11 cellular contexts compared by ENCODE assay signal in the genomic region with DNA sequence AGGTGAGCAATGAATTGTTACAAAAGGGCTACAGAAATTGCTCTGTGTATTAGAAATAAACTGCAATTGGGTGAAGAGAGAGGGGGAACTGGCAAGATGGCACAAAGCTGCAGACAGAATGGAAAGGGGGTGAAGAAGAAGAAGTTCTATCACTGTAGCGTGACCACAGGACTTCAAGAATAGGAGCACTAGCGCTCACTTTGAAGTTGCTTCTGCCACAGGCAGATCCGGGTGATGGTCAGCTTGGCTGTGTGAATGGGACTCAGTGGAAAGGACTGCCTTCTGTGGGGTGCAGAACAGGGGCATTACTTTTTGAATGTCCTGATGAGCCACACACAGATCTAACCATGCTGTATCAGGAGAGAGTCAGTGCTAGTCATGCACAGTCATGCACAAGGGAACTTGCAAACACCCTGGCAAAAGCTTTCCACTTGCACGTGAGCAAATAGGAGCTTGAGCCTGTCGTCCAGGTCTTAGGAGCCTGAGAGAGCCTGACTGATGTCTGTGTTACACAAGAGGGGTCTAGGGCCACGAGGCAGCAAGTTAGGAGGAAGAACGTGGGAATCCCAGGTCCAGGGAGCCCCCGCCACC. TPM values are rescaled to one million over a fixed set of nuclear protein-coding genes. Genes with fewer than 3 reads are reported as not detected.
DNase-seq lines count a peak whose midpoint lies in the region; ATAC-seq, FAIRE-seq and TF ChIP-seq lines count a peak whose summit lies in the region.
"Had no signal": no experiment of that assay in that cellular context is flagged by ENCODE, and none has a peak within 500 bp of the region (broad histone marks: within the 10 kb centered on the region; RNA-seq: fewer than 3 reads in every experiment).

No MANE protein-coding gene starts in this region.

- TF ChIP-seq POLR2A in esophagus squamous epithelium (IDR thresholded peaks at IDR 0.05) = no peak
- TF ChIP-seq POLR2A in H54 (IDR thresholded peaks at IDR 0.05; ENCODE audit: low read depth, low read length) = no peak

- no peak overlapping the region for H3K4me3 Mint-ChIP-seq in stimulated activated naive CD8-positive, alpha-beta T cell treated with anti-CD3 and anti-CD28 coated beads, Interleukin-15, Interleukin-2, amounts not matched to agents 100 ng/mL and 50 ng/mL, for 24 hours
- no peak overlapping the region for H3K4me3 Mint-ChIP-seq in stimulated activated naive CD8-positive, alpha-beta T cell treated with anti-CD3 and anti-CD28 coated beads, Interleukin-15, amount 100 ng/mL, for 72 hours
- H3K4me3 Mint-ChIP-seq: activated naive CD4-positive, alpha-beta T cell treated with anti-CD3 and anti-CD28 coated beads, Interleukin-2, amount 50 U/mL, for 24 hours had no signal

- ATAC-seq in stimulated activated naive CD8-positive, alpha-beta T cell treated with anti-CD3 and anti-CD28 coated beads, Interleukin-15, amount 100 ng/mL, for 72 hours = no peak
- ATAC-seq in GM18909 (IDR thresholded peaks at IDR 0.05; ENCODE audit: poor library complexity, unreplicated experiment) (no peak), GM19035 (IDR thresholded peaks at IDR 0.05; ENCODE audit: unreplicated experiment) (no peak)

- H3K4me1 Mint-ChIP-seq in stimulated activated naive CD8-positive, alpha-beta T cell treated with anti-CD3 and anti-CD28 coated beads, Interleukin-15, Interleukin-2, amounts not matched to agents 100 ng/mL and 50 ng/mL, for 24 hours (ENCODE audit: low read depth) = peaks cover 59% of the 10 kb centered on the region
- H3K4me1 Mint-ChIP-seq in stimulated activated naive CD8-positive, alpha-beta T cell treated with anti-CD3 and anti-CD28 coated beads, Interleukin-15, amount 100 ng/mL, for 72 hours = peaks cover 73% of the 10 kb centered on the region

- WGBS in esophagus squamous epithelium, 2 donors = 59 to 63% methylated on average over 8 of the region's 8 CpGs

- no peaks in the 10 kb centered on the region for H3K27me3 ChIP-seq in SU-DHL-6 (ENCODE audit: low read length)
- H3K27me3 ChIP-seq in esophagus squamous epithelium = no peaks in the 10 kb centered on the region
- H3K27me3 ChIP-seq: heart left ventricle had no signal

- intact Hi-C loops in esophagus squamous epithelium (cut with DNase I) = loop anchor here (10.0 kb wide), 1 partner anchor 288 kb away; the partner anchor contains the start of gene SOWAHA

- H3K36me3 ChIP-seq in SU-DHL-6 (ENCODE audit: low read length) (no peaks in the 10 kb centered on the region), esophagus squamous epithelium (no peaks in the 10 kb centered on the region)
- H3K36me3 ChIP-seq: heart left ventricle had no signal

- TF ChIP-seq CTCF in SU-DHL-6 (IDR thresholded peaks at IDR 0.05; ENCODE audit: insufficient read depth, low read length, poor library complexity, severe bottlenecking) (no peak), esophagus squamous epithelium (IDR thresholded peaks at IDR 0.05) (no peak)

- peak overlapping the region; percentile 34 for H3K27ac Mint-ChIP-seq in stimulated activated naive CD8-positive, alpha-beta T cell treated with anti-CD3 and anti-CD28 coated beads, Interleukin-15, Interleukin-2, amounts not matched to agents 100 ng/mL and 50 ng/mL, for 24 hours
- H3K27ac Mint-ChIP-seq in stimulated activated naive CD8-positive, alpha-beta T cell treated with anti-CD3 and anti-CD28 coated beads, Interleukin-15, amount 100 ng/mL, for 72 hours = no peak overlapping the region
- H3K27ac Mint-ChIP-seq: activated naive CD4-positive, alpha-beta T cell treated with anti-CD3 and anti-CD28 coated beads, Interleukin-2, amount 50 U/mL, for 24 hours had no signal

- H3F3A ChIP-seq in SU-DHL-6 (ENCODE audit: insufficient read depth) = no peaks in the 10 kb centered on the region

- no peak for DNase-seq in stimulated activated naive CD8-positive, alpha-beta T cell treated with anti-CD3 and anti-CD28 coated beads, Interleukin-15, amount 100 ng/mL, for 72 hours
- DNase-seq in germinal center (ENCODE audit: low spot score) (peak; percentile 3), esophagus squamous epithelium (lab: John Stamatoyannopoulos, UW) (no peak), H54 (ENCODE audit: insufficient read length, low spot score) (no peak)

- peaks cover 4% of the 10 kb centered on the region for H3K27me3 Mint-ChIP-seq in stimulated activated naive CD8-positive, alpha-beta T cell treated with anti-CD3 and anti-CD28 coated beads, Interleukin-15, Interleukin-2, amounts not matched to agents 100 ng/mL and 50 ng/mL, for 24 hours
- H3K27me3 Mint-ChIP-seq in stimulated activated naive CD8-positive, alpha-beta T cell treated with anti-CD3 and anti-CD28 coated beads, Interleukin-15, amount 100 ng/mL, for 72 hours = peaks cover 24% of the 10 kb centered on the region
- H3K27me3 Mint-ChIP-seq: activated naive CD4-positive, alpha-beta T cell treated with anti-CD3 and anti-CD28 coated beads, Interleukin-2, amount 50 U/mL, for 24 hours had no signal

- H3K9ac ChIP-seq in SU-DHL-6 (ENCODE audit: low read length) = no peak overlapping the region

- H2AFZ ChIP-seq in SU-DHL-6 (ENCODE audit: low read depth, low read length, severe bottlenecking) = peak overlapping the region; percentile 67

- H3K9me3 ChIP-seq in SU-DHL-6 (ENCODE audit: insufficient read depth, low read length) (no peaks in the 10 kb centered on the region), esophagus squamous epithelium (no peaks in the 10 kb centered on the region)
- H3K9me3 ChIP-seq: heart left ventricle had no signal

- FAIRE-seq in H54 (lab: Jason Lieb, UNC) = no peak

- no peak overlapping the region for H3K27ac ChIP-seq in SU-DHL-6 (ENCODE audit: low read depth, low read length)
- H3K27ac ChIP-seq in esophagus squamous epithelium = no peak overlapping the region
- H3K27ac ChIP-seq: heart left ventricle had no signal

- no peaks in the 10 kb centered on the region for H3K36me3 Mint-ChIP-seq in stimulated activated naive CD8-positive, alpha-beta T cell treated with anti-CD3 and anti-CD28 coated beads, Interleukin-15, Interleukin-2, amounts not matched to agents 100 ng/mL and 50 ng/mL, for 24 hours (ENCODE audit: low read depth)
- H3K36me3 Mint-ChIP-seq: activated naive CD4-positive, alpha-beta T cell treated with anti-CD3 and anti-CD28 coated beads, Interleukin-2, amount 50 U/mL, for 24 hours had no signal

- no peak overlapping the region for H3K4me3 ChIP-seq in SU-DHL-6 (ENCODE audit: insufficient read depth, low read length, poor library complexity, severe bottlenecking)
- H3K4me3 ChIP-seq in esophagus squamous epithelium = no peak overlapping the region
- H3K4me3 ChIP-seq: heart left ventricle had no signal

- H3K4me1 ChIP-seq in esophagus squamous epithelium = peaks cover 0 to 9% (median 0%) of the 10 kb centered on the region in 3 donors

- H3K79me2 ChIP-seq in SU-DHL-6 (ENCODE audit: insufficient read depth, low read length) = no peaks in the 10 kb centered on the region

- H3K9me3 Mint-ChIP-seq in stimulated activated naive CD8-positive, alpha-beta T cell treated with anti-CD3 and anti-CD28 coated beads, Interleukin-15, Interleukin-2, amounts not matched to agents 100 ng/mL and 50 ng/mL, for 24 hours = no peaks in the 10 kb centered on the region
- H3K9me3 Mint-ChIP-seq in stimulated activated naive CD8-positive, alpha-beta T cell treated with anti-CD3 and anti-CD28 coated beads, Interleukin-15, amount 100 ng/mL, for 72 hours = peaks cover 0 to 3% of the 10 kb centered on the region in 2 donors
- H3K9me3 Mint-ChIP-seq: activated naive CD4-positive, alpha-beta T cell treated with anti-CD3 and anti-CD28 coated beads, Interleukin-2, amount 50 U/mL, for 24 hours had no signal

- no peaks in the 10 kb centered on the region for H4K20me1 ChIP-seq in SU-DHL-6 (ENCODE audit: low read depth, low read length)

- peak overlapping the region; percentile 58 for H3K4me2 ChIP-seq in SU-DHL-6 (ENCODE audit: low read depth, low read length, poor library complexity, severe bottlenecking)

- H3K9me2 ChIP-seq in SU-DHL-6 (replicated peaks; ENCODE audit: insufficient read depth, low read length) = no peaks in the 10 kb centered on the region

RNA-seq across cellular contexts. Expression of gene IL5, which starts 16.3 kb away (rescaled TPM):
- total RNA-seq in esophagus squamous epithelium = not detected
- total RNA-seq: heart left ventricle, skeletal muscle tissue had no signal

RNA-seq across cellular contexts. Expression of gene RAD50, which starts 29.7 kb away (rescaled TPM):
- total RNA-seq in esophagus squamous epithelium = 10 to 100 TPM; 13.6 to 25.2 (median 20.4) TPM

RNA-seq across cellular contexts. Expression of gene IRF1, which starts 36.5 kb away (rescaled TPM):
- 10 to 100 TPM in 2 of 4 donors, 1 to 10 TPM in 2; 8.3 to 52.9 (median 13.1) TPM for total RNA-seq in esophagus squamous epithelium
